17 cellular contexts compared by ENCODE assay signal in the genomic region with DNA sequence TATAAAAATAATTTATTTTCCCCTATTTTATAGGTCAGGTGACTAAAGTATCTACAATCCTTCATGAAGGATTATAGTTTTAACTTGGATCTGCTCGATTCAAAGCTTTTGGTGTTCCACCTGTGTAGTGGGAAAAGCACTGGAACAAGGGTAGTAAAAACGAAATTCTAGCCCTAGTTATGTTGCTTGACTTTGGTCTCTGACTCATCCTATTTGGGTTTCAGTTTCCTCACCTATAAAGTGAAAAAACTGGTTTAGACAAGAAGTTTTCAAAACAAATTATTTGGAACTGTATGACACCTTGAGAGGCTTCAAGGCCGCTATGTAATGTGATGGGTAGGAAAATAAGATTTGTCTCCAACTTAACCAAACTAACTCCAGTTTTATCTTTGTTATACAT.
DNase-seq lines count a peak whose midpoint lies in the region; ATAC-seq and TF ChIP-seq lines count a peak whose summit lies in the region.
"Had no signal": no experiment of that assay in that cellular context is flagged by ENCODE, and none has a peak within 500 bp of the region (broad histone marks: within the 10 kb centered on the region; RNA-seq: fewer than 3 reads in every experiment).

No MANE protein-coding gene starts in this region.

- H3K36me3 ChIP-seq in mammary epithelial cell (ENCODE audit: insufficient read depth, low read length) (no peaks in the 10 kb centered on the region), mucosa of descending colon (ENCODE audit: low read depth) (no peaks in the 10 kb centered on the region)

- no peak overlapping the region for H3K4me2 ChIP-seq in mammary epithelial cell (ENCODE audit: insufficient read depth, low read depth, low read length)

- intact Hi-C loops in mammary epithelial cell (cut with micrococcal nuclease): loop anchor here (10.0 kb wide), 1 partner anchor 109 kb away; no protein-coding TSS in a partner anchor
- intact Hi-C loops in MCF 10A (cut with micrococcal nuclease): loop anchor here (5.0 to 10.0 kb wide), 2 partner anchors 491 to 601 kb away; no protein-coding TSS in a partner anchor
- intact Hi-C loops in mucosa of descending colon (cut with DNase I, micrococcal nuclease): no loop called here

- TF ChIP-seq CTCF in mammary epithelial cell (conservative IDR thresholded peaks at IDR 0.05 in 1 of 2, IDR thresholded peaks at IDR 0.05 in 1 of 2; ENCODE audit: extremely low read depth in 1 of 2, insufficient read depth in 1 of 2, low read depth in 1 of 2, low read length in 2 of 2) (no peak), MCF 10A (IDR thresholded peaks at IDR 0.05; ENCODE audit: unreplicated experiment) (no peak), mucosa of descending colon (IDR thresholded peaks at IDR 0.05) (no peak)

- H3K9ac ChIP-seq in mammary epithelial cell (ENCODE audit: insufficient read depth, low read length): no peak overlapping the region

- peak; percentile 77 for ATAC-seq in HG02610 (IDR thresholded peaks at IDR 0.05; ENCODE audit: unreplicated experiment)
- ATAC-seq in HG03558 (IDR thresholded peaks at IDR 0.05; ENCODE audit: extremely low read depth, unreplicated experiment): peak; percentile 44
- peak; percentile 47 for ATAC-seq in mucosa of descending colon

- in situ Hi-C loops in mammary epithelial cell (cut with MboI; ENCODE audit: low sequenced_read_pairs in 2 of 2): loop anchor here (10.0 kb wide), 1 partner anchor 449 kb away; no protein-coding TSS in a partner anchor

- H3K4me1 ChIP-seq in mammary epithelial cell (ENCODE audit: insufficient read depth, low read length) (no peaks in the 10 kb centered on the region), mucosa of descending colon (ENCODE audit: low read depth) (no peaks in the 10 kb centered on the region)

- H3K4me3 ChIP-seq in mammary epithelial cell (replicated peaks in 1 of 3; ENCODE audit: insufficient read depth in 1 of 3, low read depth in 2 of 3, low read length in 3 of 3) (no peak overlapping the region), mucosa of descending colon (no peak overlapping the region)

- H4K20me1 ChIP-seq in mammary epithelial cell (ENCODE audit: insufficient read depth, low read length): no peaks in the 10 kb centered on the region

- no peak overlapping the region for H3K27ac Mint-ChIP-seq in MCF 10A (ENCODE audit: low read depth, unreplicated experiment)
- no peak overlapping the region for H3K27ac Mint-ChIP-seq in activated CD4-positive, alpha-beta T cell treated with anti-CD3 and anti-CD28 coated beads, Interleukin-2, amount 10 ng/mL, durations not matched to agents 7 days and 5 days

- H3K79me2 ChIP-seq in mammary epithelial cell (ENCODE audit: insufficient read depth, low read length): no peaks in the 10 kb centered on the region

- CTCF ChIA-PET in mammary epithelial cell (lab: Charles Lee; ENCODE audit: low non-redundant PET) (no interaction called here), MCF 10A (lab: Yijun Ruan, JAX) (interaction anchor here (0.6 to 3.5 kb wide), 7 partner anchors 7 to 453 kb away, joined by 3 to 11 read pairs (median 4); no protein-coding TSS in a partner anchor)
- CTCF ChIA-PET in activated CD4-positive, alpha-beta T cell treated with anti-CD3 and anti-CD28 coated beads, Interleukin-2, amount 10 ng/mL, durations not matched to agents 7 days and 5 days (lab: Charles Lee): no interaction called here

- H3K27ac ChIP-seq in mammary epithelial cell (ENCODE audit: insufficient read depth, low read depth, low read length): no peak overlapping the region
- H3K27ac ChIP-seq: HL-60 had no signal

- no peak overlapping the region for H2AFZ ChIP-seq in mammary epithelial cell (ENCODE audit: low read depth, low read length)

- WGBS in mammary epithelial cell (ENCODE audit: low coverage, missing lambda C conversion rate): 39% methylated on average over 3 of the region's 3 CpGs

- BruUV-seq in mammary epithelial cell (replicated peaks; lab: Mats Ljungman, UMichigan) (no TSS peak), MCF 10A (replicated peaks; lab: Mats Ljungman, UMichigan) (no TSS peak)

- no peaks in the 10 kb centered on the region for H3K9me3 Mint-ChIP-seq in MCF 10A (ENCODE audit: unreplicated experiment)
- H3K9me3 Mint-ChIP-seq in activated CD4-positive, alpha-beta T cell treated with anti-CD3 and anti-CD28 coated beads, Interleukin-2, amount 10 ng/mL, durations not matched to agents 7 days and 5 days: no peaks in the 10 kb centered on the region
- H3K9me3 Mint-ChIP-seq: H9 had no signal

- no peaks in the 10 kb centered on the region for H3K36me3 Mint-ChIP-seq in MCF 10A (ENCODE audit: insufficient read depth, unreplicated experiment)
- H3K36me3 Mint-ChIP-seq in activated CD4-positive, alpha-beta T cell treated with anti-CD3 and anti-CD28 coated beads, Interleukin-2, amount 10 ng/mL, durations not matched to agents 7 days and 5 days (ENCODE audit: low read depth): no peaks in the 10 kb centered on the region

- no peaks in the 10 kb centered on the region for H3K27me3 ChIP-seq in mammary epithelial cell (ENCODE audit: insufficient read depth, low read length)

- dilution Hi-C loops in mammary epithelial cell (cut with HindIII; ENCODE audit: low sequenced_read_pairs): no loop called here

- no peaks in the 10 kb centered on the region for H3K4me1 Mint-ChIP-seq in MCF 10A (ENCODE audit: insufficient read depth, unreplicated experiment)
- no peaks in the 10 kb centered on the region for H3K4me1 Mint-ChIP-seq in activated CD4-positive, alpha-beta T cell treated with anti-CD3 and anti-CD28 coated beads, Interleukin-2, amount 10 ng/mL, durations not matched to agents 7 days and 5 days
- H3K4me1 Mint-ChIP-seq: H9 had no signal

- POLR2A ChIA-PET in MCF 10A (lab: Yijun Ruan, JAX): no interaction called here
- POLR2A ChIA-PET in activated CD4-positive, alpha-beta T cell treated with anti-CD3 and anti-CD28 coated beads, Interleukin-2, amount 10 ng/mL, durations not matched to agents 7 days and 5 days (lab: Charles Lee): no interaction called here

- H3K9me3 ChIP-seq in mammary epithelial cell (replicated peaks; ENCODE audit: insufficient read depth, low read length): no peaks in the 10 kb centered on the region
- no peaks in the 10 kb centered on the region for H3K9me3 ChIP-seq in mucosa of descending colon

- DNase-seq in mammary epithelial cell: peak; percentile 32
- no peak for DNase-seq in MCF 10A (ENCODE audit: unreplicated experiment)
- no peak for DNase-seq in mucosa of descending colon
- DNase-seq in OCI-M1 (lab: John Stamatoyannopoulos, UW): no peak
- DNase-seq in activated CD4-positive, alpha-beta T cell treated with anti-CD3 and anti-CD28 coated beads, Interleukin-2, amount 10 ng/mL, durations not matched to agents 7 days and 5 days: no peak
- no peak for DNase-seq in NCI-H2029 (lab: John Stamatoyannopoulos, UW)
- DNase-seq: 8988T, C1 segment of cervical spinal cord, COR-L47, DMS79 treated with DMSO at 0.1 percent for 48 hours, H9, NCI-H1048, NCI-H82, T-helper 2 cell had no signal

- H3K4me3 Mint-ChIP-seq in MCF 10A (ENCODE audit: unreplicated experiment): no peak overlapping the region
- H3K4me3 Mint-ChIP-seq in activated CD4-positive, alpha-beta T cell treated with anti-CD3 and anti-CD28 coated beads, Interleukin-2, amount 10 ng/mL, durations not matched to agents 7 days and 5 days: no peak overlapping the region
- H3K4me3 Mint-ChIP-seq: H9 had no signal

- H3K27me3 Mint-ChIP-seq in MCF 10A (ENCODE audit: insufficient read depth, unreplicated experiment): no peaks in the 10 kb centered on the region
- no peaks in the 10 kb centered on the region for H3K27me3 Mint-ChIP-seq in activated CD4-positive, alpha-beta T cell treated with anti-CD3 and anti-CD28 coated beads, Interleukin-2, amount 10 ng/mL, durations not matched to agents 7 days and 5 days

Comparison
In these comparisons a context has a peak if more than half of its experiments do, and no peak if none do; other contexts are left out.
1. intact Hi-C loops: an anchor here in mammary epithelial cell (10.0 kb wide) and MCF 10A (5.0 to 10.0 kb wide); none called in mucosa of descending colon.